ENCODE assay signal across 18 cellular contexts in the genomic region with DNA sequence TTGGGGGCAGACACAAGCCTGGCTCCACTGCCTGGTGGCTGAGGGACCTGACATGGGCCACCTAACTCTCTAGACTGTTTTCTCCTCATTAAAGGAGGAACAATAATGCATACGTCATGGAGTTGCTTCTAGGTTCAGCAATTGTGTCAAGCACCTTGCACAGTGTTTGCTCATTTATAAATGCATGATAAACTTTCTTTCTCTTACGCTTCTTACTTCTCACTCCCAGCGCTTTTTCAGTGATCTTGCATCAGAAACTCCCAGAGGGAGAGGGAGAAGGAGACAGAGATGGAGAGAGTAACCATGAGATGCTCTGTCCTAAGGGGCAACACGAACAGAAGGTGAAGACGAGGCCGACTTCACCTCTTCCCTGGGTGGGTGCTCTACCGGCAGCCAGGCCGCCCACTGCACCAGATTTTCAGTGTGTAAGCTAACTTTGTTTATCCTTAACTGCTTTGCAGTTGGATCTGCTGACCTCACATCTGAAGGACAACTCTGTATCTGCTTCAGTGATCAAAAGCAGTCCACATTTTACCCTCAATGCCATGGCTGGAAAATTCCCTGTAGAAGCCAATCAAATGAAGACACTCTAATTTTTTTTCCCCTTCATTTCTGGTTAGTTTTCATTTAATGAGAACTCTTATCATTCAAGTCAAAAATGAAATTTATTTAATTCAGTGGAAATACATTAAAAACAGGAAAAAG.
"Had no signal": no experiment of that assay in that cellular context is flagged by ENCODE, and none has a peak within 500 bp of the region (broad histone marks: within the 10 kb centered on the region; RNA-seq: fewer than 3 reads in every experiment).

No MANE protein-coding gene starts in this region.

- DNase-seq: activated CD4-positive, alpha-beta T cell treated with anti-CD3 and anti-CD28 coated beads for 1 hour; activated CD8-positive, alpha-beta memory T cell treated with anti-CD3 and anti-CD28 coated beads, Interleukin-2, amount 50 U/mL, for 4 hours; activated CD8-positive, alpha-beta T cell treated with anti-CD3 and anti-CD28 coated beads for 36 hours; activated gamma-delta T cell treated with Interleukin-2 at 50 U/mL for 16 hours; activated naive CD8-positive, alpha-beta T cell treated with anti-CD3 and anti-CD28 coated beads for 36 hours; activated T-cell treated with anti-CD3 and anti-CD28 coated beads, Interleukin-2, amount 50 U/mL, for 72 hours; dorsolateral prefrontal cortex; foreskin keratinocyte; heart left ventricle; left ventricle myocardium inferior; pancreas had no signal

- FAIRE-seq: endometrium, islet of Langerhans, pancreas had no signal

- H3K4me3 ChIP-seq: breast epithelium, dorsolateral prefrontal cortex, heart left ventricle, left ventricle myocardium inferior, pancreas, skin epidermis, tibial nerve, vagina had no signal

- H3K4me1 ChIP-seq: breast epithelium, tibial nerve, vagina had no signal

- H3K9me3 ChIP-seq: breast epithelium, heart left ventricle, left ventricle myocardium inferior, pancreas, tibial nerve, vagina had no signal

- H3K36me3 ChIP-seq: breast epithelium, heart left ventricle, left ventricle myocardium inferior, pancreas, tibial nerve, vagina had no signal

- ATAC-seq: activated CD8-positive, alpha-beta T cell treated with anti-CD3 and anti-CD28 coated beads for 36 hours; activated T-cell treated with anti-CD3 and anti-CD28 coated beads, Interleukin-2, amount 50 U/mL, for 72 hours; esophagus mucosa; foreskin keratinocyte; heart left ventricle; pancreas had no signal

- H3K27ac ChIP-seq: breast epithelium, dorsolateral prefrontal cortex, foreskin keratinocyte, heart left ventricle, left ventricle myocardium inferior, pancreas, skin epidermis, tibial nerve, vagina had no signal

- H3K27me3 ChIP-seq: breast epithelium, dorsolateral prefrontal cortex, foreskin keratinocyte, heart left ventricle, pancreas, tibial nerve, vagina had no signal
